Comparison of ENCODE assay signal across 9 cellular contexts in genomic region chr6:32945106-32945761, GRCh38. TPM values are rescaled to one million over a fixed set of nuclear protein-coding genes. Genes with fewer than 3 reads are reported as not detected.
DNase-seq lines count a peak whose midpoint lies in the region; ATAC-seq and TF ChIP-seq lines count a peak whose summit lies in the region.
"Had no signal": no experiment of that assay in that cellular context is flagged by ENCODE, and none has a peak within 500 bp of the region (broad histone marks: within the 10 kb centered on the region; RNA-seq: fewer than 3 reads in every experiment).

No MANE protein-coding gene starts in this region.

- peak overlapping the region; percentile 40 for H3K4me3 ChIP-seq in SU-DHL-6 (ENCODE audit: insufficient read depth, low read length, poor library complexity, severe bottlenecking)
- no peak overlapping the region for H3K4me3 ChIP-seq in fibroblast of villous mesenchyme (ENCODE audit: low read depth, low read length)

- peak; percentile 65 for DNase-seq in activated CD4-positive, alpha-beta T cell treated with anti-CD3 and anti-CD28 coated beads for 36 hours
- DNase-seq in activated CD4-positive, alpha-beta T cell treated with anti-CD3 and anti-CD28 coated beads for 1 hour = no peak
- DNase-seq in fibroblast of villous mesenchyme (ENCODE audit: low read depth) = peak; percentile 51
- DNase-seq in stimulated activated naive CD4-positive, alpha-beta T cell treated with Interleukin-2 at 50 U/mL for 16 hours (lab: John Stamatoyannopoulos, UW) = peak; percentile 30
- no peak for DNase-seq in effector CD8-positive, alpha-beta T cell (lab: John Stamatoyannopoulos, UW)
- DNase-seq in hippocampal formation (lab: John Stamatoyannopoulos, UW) = no peak
- DNase-seq: NCI-H1417 treated with DMSO at 0.1 percent for 48 hours had no signal

- peaks cover 72% of the 10 kb centered on the region for H3K4me1 Mint-ChIP-seq in activated CD4-positive, alpha-beta T cell treated with anti-CD3 and anti-CD28 coated beads for 36 hours

- peak overlapping the region; percentile 97 for H3K27ac ChIP-seq in SU-DHL-6 (ENCODE audit: low read depth, low read length)

- H3K9me2 ChIP-seq in SU-DHL-6 (replicated peaks; ENCODE audit: insufficient read depth, low read length) = no peaks in the 10 kb centered on the region

- H3K79me2 ChIP-seq in SU-DHL-6 (ENCODE audit: insufficient read depth, low read length) = peaks cover 38% of the 10 kb centered on the region

- H3K9me3 ChIP-seq in SU-DHL-6 (ENCODE audit: insufficient read depth, low read length) = no peaks in the 10 kb centered on the region

- no peak overlapping the region for H3K4me3 Mint-ChIP-seq in activated CD4-positive, alpha-beta T cell treated with anti-CD3 and anti-CD28 coated beads for 36 hours

- H2AFZ ChIP-seq in SU-DHL-6 (ENCODE audit: low read depth, low read length, severe bottlenecking) = no peak overlapping the region

- H3K9me3 Mint-ChIP-seq in activated CD4-positive, alpha-beta T cell treated with anti-CD3 and anti-CD28 coated beads for 36 hours (ENCODE audit: low read depth) = peaks cover 4% of the 10 kb centered on the region

- peak overlapping the region; percentile 85 for H3K27ac Mint-ChIP-seq in activated CD4-positive, alpha-beta T cell treated with anti-CD3 and anti-CD28 coated beads for 36 hours

- H4K20me1 ChIP-seq in SU-DHL-6 (ENCODE audit: low read depth, low read length) = no peaks in the 10 kb centered on the region

- POLR2A ChIA-PET in activated CD4-positive, alpha-beta T cell treated with anti-CD3 and anti-CD28 coated beads for 36 hours (lab: Charles Lee) = interaction anchor here (0.7 to 1.2 kb wide), 2 partner anchors 27 to 331 kb away, joined by 3 to 7 read pairs; no protein-coding TSS in a partner anchor

- TF ChIP-seq CTCF in SU-DHL-6 (IDR thresholded peaks at IDR 0.05; ENCODE audit: insufficient read depth, low read length, poor library complexity, severe bottlenecking) = no peak
- TF ChIP-seq CTCF in fibroblast of villous mesenchyme (IDR thresholded peaks at IDR 0.05; ENCODE audit: insufficient read depth, low read depth, low read length) = no peak

- H3K36me3 ChIP-seq in SU-DHL-6 (ENCODE audit: low read length) = peaks cover 7% of the 10 kb centered on the region; the same call in 1 of the 2 replicates

- no peak for ATAC-seq in activated CD4-positive, alpha-beta T cell treated with anti-CD3 and anti-CD28 coated beads for 36 hours
- no peak for ATAC-seq in GM18861 (IDR thresholded peaks at IDR 0.05; ENCODE audit: unreplicated experiment)

- H3K4me2 ChIP-seq in SU-DHL-6 (ENCODE audit: low read depth, low read length, poor library complexity, severe bottlenecking) = peak overlapping the region; percentile 72

- CTCF ChIA-PET in activated CD4-positive, alpha-beta T cell treated with anti-CD3 and anti-CD28 coated beads for 36 hours (lab: Charles Lee) = interaction anchor here (0.5 to 7.2 kb wide), 10 partner anchors 9 to 134 kb away, joined by 3 to 137 read pairs (median 4); partner anchors contain the start of gene HLA-DMA

- peaks cover 84% of the 10 kb centered on the region for H3F3A ChIP-seq in SU-DHL-6 (ENCODE audit: insufficient read depth)

- peak overlapping the region; percentile 63 for H3K9ac ChIP-seq in SU-DHL-6 (ENCODE audit: low read length)

- H3K36me3 Mint-ChIP-seq in activated CD4-positive, alpha-beta T cell treated with anti-CD3 and anti-CD28 coated beads for 36 hours (ENCODE audit: low read depth) = no peaks in the 10 kb centered on the region

- H3K27me3 Mint-ChIP-seq in activated CD4-positive, alpha-beta T cell treated with anti-CD3 and anti-CD28 coated beads for 36 hours = no peaks in the 10 kb centered on the region

- intact Hi-C loops in activated CD4-positive, alpha-beta T cell treated with anti-CD3 and anti-CD28 coated beads for 36 hours (cut with DNase I, micrococcal nuclease) = no loop called here

- H3K27me3 ChIP-seq in SU-DHL-6 (ENCODE audit: low read length) = no peaks in the 10 kb centered on the region

RNA-seq across cellular contexts. Expression of gene HLA-DMB, which starts 4.4 kb away (rescaled TPM):
- 1 to 10 TPM; 1.9 to 2.3 TPM for total RNA-seq in activated CD4-positive, alpha-beta T cell treated with anti-CD3 and anti-CD28 coated beads for 36 hours
- total RNA-seq in fibroblast of villous mesenchyme = 1.7 TPM in 1 of 2 replicates, not detected in the other

RNA-seq across cellular contexts. Expression of gene HLA-DMA, which starts 7.7 kb away (rescaled TPM):
- 10 to 100 TPM; 11.8 TPM for total RNA-seq in activated CD4-positive, alpha-beta T cell treated with anti-CD3 and anti-CD28 coated beads for 36 hours
- 1.9 and 3.5 TPM in 2 replicates for total RNA-seq in fibroblast of villous mesenchyme

RNA-seq across cellular contexts. Expression of gene BRD2, which starts 23.2 kb away (rescaled TPM):
- 100 to 1,000 TPM; 230 to 338 TPM for total RNA-seq in activated CD4-positive, alpha-beta T cell treated with anti-CD3 and anti-CD28 coated beads for 36 hours
- 126 and 146 TPM in 2 replicates for total RNA-seq in fibroblast of villous mesenchyme

Comparison
In these comparisons a context has a peak if more than half of its experiments do, and no peak if none do; other contexts are left out.
1. DNase-seq: peak in activated CD4-positive, alpha-beta T cell treated with anti-CD3 and anti-CD28 coated beads for 36 hours (single experiment), fibroblast of villous mesenchyme (single experiment) and stimulated activated naive CD4-positive, alpha-beta T cell treated with Interleukin-2 at 50 U/mL for 16 hours (single experiment); none in activated CD4-positive, alpha-beta T cell treated with anti-CD3 and anti-CD28 coated beads for 1 hour (single experiment), effector CD8-positive, alpha-beta T cell (single experiment) and hippocampal formation (0 of 2).